ENCODE assay signal across 17 cellular contexts in genomic region chr3:45244356-45244755, GRCh38. TPM values are rescaled to one million over a fixed set of nuclear protein-coding genes. Genes with fewer than 3 reads are reported as not detected.
"Had no signal": no experiment of that assay in that cellular context is flagged by ENCODE, and none has a peak within 500 bp of the region (broad histone marks: within the 10 kb centered on the region; RNA-seq: fewer than 3 reads in every experiment).

No MANE protein-coding gene starts in this region.

- DNase-seq: activated CD4-positive, alpha-beta T cell treated with anti-CD3 and anti-CD28 coated beads, Interleukin-2, amount 50 U/mL, for 1 hour; activated CD4-positive, CD25-positive, alpha-beta regulatory T cell treated with anti-CD3 and anti-CD28 coated beads, Interleukin-2, amount 50 U/mL, for 72 hours; activated gamma-delta T cell treated with Interleukin-2 at 50 U/mL for 16 hours; adrenal gland; effector CD4-positive, alpha-beta T cell; head of caudate nucleus; left ventricle myocardium inferior; mammary epithelial cell; nephron progenitor cell; nucleus accumbens; posterior cingulate gyrus; spleen; stimulated activated naive B cell treated with anti-CD40 and anti-IgM and Interleukin-4, amounts not matched to agents 10 μg/mL and 1 μg/mL and 100 μg/mL, for 72 hours; T1000 had no signal

- H3K4me3 ChIP-seq: adrenal gland, left ventricle myocardium inferior, spleen had no signal

- H3K4me1 ChIP-seq: left ventricle myocardium inferior, spleen had no signal

- H3K27me3 ChIP-seq: adrenal gland had no signal

- H3K36me3 ChIP-seq: adrenal gland, left ventricle myocardium inferior, spleen had no signal

- H3K9me3 ChIP-seq: adrenal gland, left ventricle myocardium inferior, spleen had no signal

- ATAC-seq: activated naive CD4-positive, alpha-beta T cell treated with anti-CD3 and anti-CD28 coated beads, Interleukin-2, amount 50 U/mL, for 72 hours; stimulated activated naive B cell treated with anti-CD40 and anti-IgM and Interleukin-4, amounts not matched to agents 10 μg/mL and 1 μg/mL and 100 μg/mL, for 72 hours had no signal

- FAIRE-seq: astrocyte, frontal cortex had no signal

- H3K27ac ChIP-seq: adrenal gland, left ventricle myocardium inferior, spleen had no signal

RNA-seq across cellular contexts. Expression of gene TMEM158, which starts 18.3 kb away (rescaled TPM):
- total RNA-seq: activated naive CD4-positive, alpha-beta T cell treated with anti-CD3 and anti-CD28 coated beads, Interleukin-2, amount 50 U/mL, for 72 hours had no signal
